1 cellular context compared by ENCODE assay signal in genomic region chr2:202249521-202249850, GRCh38.
TF ChIP-seq lines count a peak whose summit lies in the region.

No MANE protein-coding gene starts in this region.

TF ChIP-seq in HCT116, 20 proteins besides CTCF, POLR2A, EP300 and RAD21:
- TF ChIP-seq ZBTB33 (IDR thresholded peaks at IDR 0.05; ENCODE audit: extremely low read depth, insufficient replicate concordance, low read length), result no peak
- TF ChIP-seq YY1 (IDR thresholded peaks at IDR 0.05; ENCODE audit: extremely low read depth, insufficient replicate concordance, low read depth, low read length), result no peak
- TF ChIP-seq ZFX (IDR thresholded peaks at IDR 0.05), result no peak
- TF ChIP-seq CBX3 (IDR thresholded peaks at IDR 0.05; ENCODE audit: low read depth), result no peak
- no peak for TF ChIP-seq ELF1 (IDR thresholded peaks at IDR 0.05; ENCODE audit: borderline replicate concordance, low read depth)
- TF ChIP-seq MAX (IDR thresholded peaks at IDR 0.05), result no peak
- TF ChIP-seq JUND (IDR thresholded peaks at IDR 0.05), result no peak; the same call in 1 of the 2 replicates
- TF ChIP-seq TCF7L2 (IDR thresholded peaks at IDR 0.05; ENCODE audit: borderline replicate concordance, extremely low read depth, insufficient read depth, insufficient read length), result no peak
- no peak for TF ChIP-seq SP1 (IDR thresholded peaks at IDR 0.05; ENCODE audit: low read depth)
- TF ChIP-seq CEBPB (IDR thresholded peaks at IDR 0.05; ENCODE audit: low read depth), result no peak
- TF ChIP-seq ATF3 (IDR thresholded peaks at IDR 0.05), result no peak
- TF ChIP-seq EZH2phosphoT487 (IDR thresholded peaks at IDR 0.05; ENCODE audit: borderline replicate concordance), result no peak
- no peak for TF ChIP-seq FOSL1 (IDR thresholded peaks at IDR 0.05; ENCODE audit: low read depth)
- no peak for TF ChIP-seq SIN3A (IDR thresholded peaks at IDR 0.05; ENCODE audit: low read depth)
- no peak for TF ChIP-seq EGR1 (IDR thresholded peaks at IDR 0.05; ENCODE audit: low read depth)
- no peak for TF ChIP-seq SRF (IDR thresholded peaks at IDR 0.05; ENCODE audit: low read depth)
- TF ChIP-seq REST (IDR thresholded peaks at IDR 0.05; ENCODE audit: low read depth), result no peak
TF ChIP-seq in HCT116: peak in this region for 0.
